10 cellular contexts compared by ENCODE assay signal in genomic region chr1:224456637-224456953, GRCh38. TPM values are rescaled to one million over a fixed set of nuclear protein-coding genes. Genes with fewer than 3 reads are reported as not detected.
DNase-seq lines count a peak whose midpoint lies in the region; ATAC-seq and TF ChIP-seq lines count a peak whose summit lies in the region.
"Had no signal": no experiment of that assay in that cellular context is flagged by ENCODE, and none has a peak within 500 bp of the region (broad histone marks: within the 10 kb centered on the region; RNA-seq: fewer than 3 reads in every experiment).

No MANE protein-coding gene starts in this region.

- no peaks in the 10 kb centered on the region for H3K36me3 Mint-ChIP-seq in dendritic cell treated with granulocyte-macrophage colony-stimulating factor and Interleukin-4, amounts not matched to agents 40 ng/mL and 50 ng/mL, for 4 days (ENCODE audit: low read depth)
- H3K36me3 Mint-ChIP-seq in neural crest cell (ENCODE audit: low read depth): no peaks in the 10 kb centered on the region

- ATAC-seq in heart right ventricle (peak in 2 of 8 donors; percentile 10 to 32), left cardiac atrium (no peak), GM18861 (IDR thresholded peaks at IDR 0.05; ENCODE audit: unreplicated experiment) (no peak)
- ATAC-seq in activated CD4-positive, CD25-positive, alpha-beta regulatory T cell treated with anti-CD3 and anti-CD28 coated beads, Interleukin-2, amount 50 U/mL, for 24 hours: no peak

- no peaks in the 10 kb centered on the region for H3K9me3 Mint-ChIP-seq in dendritic cell treated with granulocyte-macrophage colony-stimulating factor and Interleukin-4, amounts not matched to agents 40 ng/mL and 50 ng/mL, for 4 days
- no peaks in the 10 kb centered on the region for H3K9me3 Mint-ChIP-seq in neural crest cell

- H3K4me1 ChIP-seq in heart right ventricle (peaks cover 0 to 36% (median 16%) of the 10 kb centered on the region in 9 donors), uterus (no peaks in the 10 kb centered on the region)

- TF ChIP-seq CTCF in heart right ventricle (IDR thresholded peaks at IDR 0.05): no peak
- no peak for TF ChIP-seq CTCF in neural crest cell (conservative IDR thresholded peaks at IDR 0.05)
- TF ChIP-seq CTCF in uterus (IDR thresholded peaks at IDR 0.05): no peak

- H3K27me3 Mint-ChIP-seq in dendritic cell treated with granulocyte-macrophage colony-stimulating factor and Interleukin-4, amounts not matched to agents 40 ng/mL and 50 ng/mL, for 4 days: no peaks in the 10 kb centered on the region
- no peaks in the 10 kb centered on the region for H3K27me3 Mint-ChIP-seq in neural crest cell (ENCODE audit: low read depth)

- H3K9me3 ChIP-seq in heart right ventricle: no peaks in the 10 kb centered on the region
- no peaks in the 10 kb centered on the region for H3K9me3 ChIP-seq in uterus
- H3K9me3 ChIP-seq: BLaER1 had no signal

- H3K36me3 ChIP-seq in heart right ventricle: peaks cover 0 to 9% (median 0%) of the 10 kb centered on the region in 9 donors
- H3K36me3 ChIP-seq in uterus: no peaks in the 10 kb centered on the region
- H3K36me3 ChIP-seq: BLaER1 had no signal

- no peak for TF ChIP-seq POLR2A in uterus (IDR thresholded peaks at IDR 0.05)

- H3K4me1 Mint-ChIP-seq in dendritic cell treated with granulocyte-macrophage colony-stimulating factor and Interleukin-4, amounts not matched to agents 40 ng/mL and 50 ng/mL, for 4 days (ENCODE audit: low read depth): peaks cover 35% of the 10 kb centered on the region
- H3K4me1 Mint-ChIP-seq in neural crest cell: peaks cover 22% of the 10 kb centered on the region

- H3K4me3 Mint-ChIP-seq in dendritic cell treated with granulocyte-macrophage colony-stimulating factor and Interleukin-4, amounts not matched to agents 40 ng/mL and 50 ng/mL, for 4 days: no peak overlapping the region
- peak overlapping the region; percentile 27 for H3K4me3 Mint-ChIP-seq in neural crest cell

- 90 to 91% methylated on average over 7 of the region's 7 CpGs for WGBS in heart right ventricle, 2 donors

- no peak for DNase-seq in heart right ventricle
- DNase-seq in left cardiac atrium: no peak
- DNase-seq in neural crest cell (ENCODE audit: low read depth, low spot score): no peak
- no peak for DNase-seq in uterus
- no peak for DNase-seq in activated effector memory CD4-positive, alpha-beta T cell treated with Interleukin-2 at 50 U/mL for 16 hours
- DNase-seq: SHP77 treated with DMSO at 0.1 percent for 48 hours had no signal

- peak overlapping the region in 9 of 10 donors; percentile 34 to 81 (median 76) for H3K27ac ChIP-seq in heart right ventricle
- H3K27ac ChIP-seq in uterus: peak overlapping the region; percentile 76 to 91
- H3K27ac ChIP-seq: BLaER1 had no signal

- H3K27me3 ChIP-seq in heart right ventricle: no peaks in the 10 kb centered on the region
- no peaks in the 10 kb centered on the region for H3K27me3 ChIP-seq in uterus
- H3K27me3 ChIP-seq: BLaER1 had no signal

- intact Hi-C loops in heart right ventricle (cut with DNase I): loop anchor here in 5 of 10 donors (1.0 to 10.0 kb wide), 4 partner anchors 21 to 342 kb away; partner anchors contain the start of gene FBXO28 (in 4 of the 5)
- intact Hi-C loops in left cardiac atrium (cut with DNase I): loop anchor here (10.0 kb wide), 1 partner anchor 342 kb away; the partner anchor contains the start of gene FBXO28 (in 2 of the 2)
- intact Hi-C loops in dendritic cell treated with granulocyte-macrophage colony-stimulating factor and Interleukin-4, amounts not matched to agents 40 ng/mL and 50 ng/mL, for 4 days (cut with micrococcal nuclease): loop anchor here (5.0 kb wide), 2 partner anchors 34 to 46 kb away; no protein-coding TSS in a partner anchor
- intact Hi-C loops in uterus (cut with DNase I; ENCODE audit: low total_unique reads): no loop called here

- H3K27ac Mint-ChIP-seq in dendritic cell treated with granulocyte-macrophage colony-stimulating factor and Interleukin-4, amounts not matched to agents 40 ng/mL and 50 ng/mL, for 4 days: peak overlapping the region; percentile 80
- H3K27ac Mint-ChIP-seq in neural crest cell (ENCODE audit: unreplicated experiment): peak overlapping the region; percentile 95

- H3K4me3 ChIP-seq in heart right ventricle (no peak overlapping the region), uterus (no peak overlapping the region)
- H3K4me3 ChIP-seq: BLaER1 had no signal

RNA-seq across cellular contexts. Expression of gene WDR26, which starts 22.0 kb away (rescaled TPM):
- total RNA-seq in heart right ventricle (10 to 100 TPM; 58.9 to 81.3 (median 71.8) TPM), left cardiac atrium (10 to 100 TPM; 54.3 to 67.4 TPM), neural crest cell (65.5 and 67.9 TPM in 2 replicates), uterus (10 to 100 TPM; 45.9 to 76.9 (median 65.7) TPM)
- polyA plus RNA-seq in heart right ventricle: 10 to 100 TPM; 15.8 to 22.5 TPM
